ENCODE assay signal across 22 cellular contexts in the genomic region with DNA sequence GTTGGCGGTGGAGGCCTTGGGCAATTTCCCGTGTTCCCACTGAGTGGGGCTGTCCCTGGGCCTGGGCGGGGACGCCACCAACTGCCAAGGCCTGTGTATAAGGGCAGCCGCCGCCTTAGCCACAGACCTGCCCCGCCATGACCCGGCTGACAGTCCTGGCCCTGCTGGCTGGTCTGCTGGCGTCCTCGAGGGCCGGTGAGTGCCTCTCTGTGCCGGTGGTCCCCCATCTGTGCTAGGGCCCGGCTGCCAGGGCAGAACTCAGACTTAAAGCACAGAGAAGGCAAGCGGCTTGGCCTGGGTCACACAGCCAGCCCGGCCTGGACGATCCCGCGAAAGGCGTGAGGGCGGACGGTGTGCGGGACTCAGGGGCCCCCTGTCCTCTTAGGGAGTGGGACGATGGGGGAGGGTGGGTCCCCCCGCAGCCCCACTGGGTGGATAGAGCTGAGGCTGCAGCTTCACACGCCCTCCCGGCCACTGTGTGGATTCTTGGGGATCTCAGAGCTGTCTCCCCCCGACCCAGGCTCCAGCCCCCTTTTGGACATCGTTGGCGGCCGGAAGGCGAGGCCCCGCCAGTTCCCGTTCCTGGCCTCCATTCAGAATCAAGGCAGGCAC. TPM values are rescaled to one million over a fixed set of nuclear protein-coding genes. Genes with fewer than 3 reads are reported as not detected.
DNase-seq lines count a peak whose midpoint lies in the region; ATAC-seq, FAIRE-seq and TF ChIP-seq lines count a peak whose summit lies in the region.
"Had no signal": no experiment of that assay in that cellular context is flagged by ENCODE, and none has a peak within 500 bp of the region (broad histone marks: within the 10 kb centered on the region; RNA-seq: fewer than 3 reads in every experiment).

A gene with protein sequence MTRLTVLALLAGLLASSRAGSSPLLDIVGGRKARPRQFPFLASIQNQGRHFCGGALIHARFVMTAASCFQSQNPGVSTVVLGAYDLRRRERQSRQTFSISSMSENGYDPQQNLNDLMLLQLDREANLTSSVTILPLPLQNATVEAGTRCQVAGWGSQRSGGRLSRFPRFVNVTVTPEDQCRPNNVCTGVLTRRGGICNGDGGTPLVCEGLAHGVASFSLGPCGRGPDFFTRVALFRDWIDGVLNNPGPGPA (plus strand): TSS at position 128 of the 612 bp plus-strand sequence. CDS start 10 bp downstream, at position 138.

- H3K27ac ChIP-seq in HEK293 (ENCODE audit: extremely low read depth, low read depth, low read length) (no peak within 1 kb of the TSS), gastroesophageal sphincter (no peak within 1 kb of the TSS), spleen (peak within 1 kb of the TSS in 3 of 8 donors; percentile 24 to 31 (median 30))
- H3K27ac ChIP-seq: adrenal gland, esophagus squamous epithelium, psoas muscle, SK-N-MC, suprapubic skin had no signal

- no peak for TF ChIP-seq POLR2A in gastroesophageal sphincter (IDR thresholded peaks at IDR 0.05)
- no peak for TF ChIP-seq POLR2A in spleen (IDR thresholded peaks at IDR 0.05)
- no peak for TF ChIP-seq POLR2A in H54 (IDR thresholded peaks at IDR 0.05; ENCODE audit: low read depth, low read length)

- H3K36me3 ChIP-seq in HEK293 (ENCODE audit: control insufficient read depth in 2 of 2, insufficient read depth in 1 of 2, low read length in 2 of 2) (no peaks in the 10 kb centered on the region), gastroesophageal sphincter (no peaks in the 10 kb centered on the region), spleen (no peaks in the 10 kb centered on the region)
- H3K36me3 ChIP-seq: adrenal gland, esophagus squamous epithelium, suprapubic skin had no signal

- TF ChIP-seq CTCF in HEK293 (tag by site-specific recombination; IDR thresholded peaks at IDR 0.05) (no peak), gastroesophageal sphincter (IDR thresholded peaks at IDR 0.05) (no peak), spleen (IDR thresholded peaks at IDR 0.05 in 8 of 11, conservative IDR thresholded peaks at IDR 0.05 in 3 of 11) (no peak), omental fat pad (IDR thresholded peaks at IDR 0.05) (no peak)

- CTCF ChIA-PET in HEK293 (lab: Yijun Ruan, JAX), result interaction anchor here (0.8 kb wide), 1 partner anchor 58 kb away, joined by 3 read pairs; no protein-coding TSS in a partner anchor

- no peaks in the 10 kb centered on the region for H3K9me3 ChIP-seq in HEK293 (ENCODE audit: control insufficient read depth, insufficient read depth, low read depth, low read length)
- no peaks in the 10 kb centered on the region for H3K9me3 ChIP-seq in gastroesophageal sphincter
- H3K9me3 ChIP-seq in spleen, result no peaks in the 10 kb centered on the region
- H3K9me3 ChIP-seq: adrenal gland, esophagus squamous epithelium, psoas muscle, suprapubic skin had no signal

- POLR2A ChIA-PET in HEK293 (lab: Yijun Ruan, JAX), result interaction anchor here (0.6 kb wide), 1 partner anchor 23 kb away, joined by 4 read pairs; no protein-coding TSS in a partner anchor

- no peak for FAIRE-seq in H54 (lab: Jason Lieb, UNC)

- no peak for TF ChIP-seq EP300 in gastroesophageal sphincter (IDR thresholded peaks at IDR 0.05)

- H3K4me1 ChIP-seq in HEK293 (ENCODE audit: control insufficient read depth, insufficient read depth, low read length), result no peaks in the 10 kb centered on the region
- H3K4me1 ChIP-seq in gastroesophageal sphincter, result no peaks in the 10 kb centered on the region
- H3K4me1 ChIP-seq in spleen, result peaks cover 0 to 72% (median 16%) of the 10 kb centered on the region in 6 donors
- H3K4me1 ChIP-seq: adrenal gland, psoas muscle had no signal

- 10 to 75% methylated on average over 2 to 5 of the region's 33 CpGs for WGBS in gastroesophageal sphincter (ENCODE audit: low coverage in 1 of 2), 2 donors
- 33 to 60% (median 49%) methylated on average over 10 to 33 of the region's 33 CpGs for WGBS in spleen, 5 donors

- DNase-seq in NOMO-1 treated with DMSO at 0.1 percent for 48 hours (lab: John Stamatoyannopoulos, UW; ENCODE audit: unreplicated experiment) (peak; percentile 80), spleen (peak; percentile 81), NCI-H1105 treated with DMSO at 0.1 percent for 48 hours (lab: John Stamatoyannopoulos, UW) (no peak), omental fat pad (ENCODE audit: low spot score) (no peak), H54 (ENCODE audit: insufficient read length, low spot score) (no peak)
- DNase-seq: activated CD4-positive, CD25-positive, alpha-beta regulatory T cell treated with anti-CD3 and anti-CD28 coated beads, Interleukin-2, amount 50 U/mL, for 72 hours; caudate nucleus; effector CD4-positive, alpha-beta T cell; esophagus squamous epithelium; MM.1S; naive thymus-derived CD8-positive, alpha-beta T cell; NCI-H2029 treated with DMSO at 0.1 percent for 48 hours; T1000 had no signal

- intact Hi-C loops in spleen (cut with DNase I; ENCODE audit: low total_unique reads), result no loop called here

- H3K4me3 ChIP-seq in HEK293 (ENCODE audit: low read depth, low read length), result no peak within 1 kb of the TSS
- H3K4me3 ChIP-seq in gastroesophageal sphincter, result no peak within 1 kb of the TSS
- no peak within 1 kb of the TSS for H3K4me3 ChIP-seq in spleen
- H3K4me3 ChIP-seq: adrenal gland, esophagus squamous epithelium, psoas muscle, SK-N-MC, suprapubic skin had no signal

- ATAC-seq in gastroesophageal sphincter, result peak; percentile 31
- no peak for ATAC-seq in omental fat pad (ENCODE audit: low FRiP score)
- ATAC-seq: naive thymus-derived CD8-positive, alpha-beta T cell; psoas muscle had no signal

- H3K27me3 ChIP-seq in gastroesophageal sphincter, result peaks cover 74% of the 10 kb centered on the region
- H3K27me3 ChIP-seq in spleen (replicated peaks in 1 of 7), result peaks cover 0 to 58% (median 13%) of the 10 kb centered on the region in 7 donors

TF ChIP-seq in HEK293, 187 proteins besides CTCF, POLR2A, EP300 and RAD21:
- TF ChIP-seq ZNF660 (tag by site-specific recombination; IDR thresholded peaks at IDR 0.05) (no peak), ZNF768 (tag by site-specific recombination; IDR thresholded peaks at IDR 0.05) (0 out of 2 replicates have a peak, but pooled peaks have one; percentile 47), KLF16 (tag by site-specific recombination; IDR thresholded peaks at IDR 0.05) (no peak)

RNA-seq across cellular contexts. Expression of the gene that starts here (rescaled TPM):
- under 1 TPM in 1 of 4 donors, not detected in 3; 0.40 TPM for total RNA-seq in gastroesophageal sphincter
- 10 to 100 TPM in 3 of 7 donors, 1 to 10 TPM in 4; 3.1 to 69.7 (median 9.6) TPM for total RNA-seq in spleen
- polyA plus RNA-seq in spleen, result 1 to 10 TPM; 1.7 to 7.6 (median 4.2) TPM
- total RNA-seq in omental fat pad, result 1 to 10 TPM in 1 of 4 donors, not detected in 3; 1.1 TPM
- total RNA-seq: activated T-helper 2 cell treated with anti-CD3 and anti-CD28 coated beads, Interferon-gamma antibody, Interleukin-2, Interleukin-4, amounts not matched to agents 10 μg/mL and 5 μg/mL and 100 μg/mL, durations not matched to agents 14 hours and 24 hours and 36 hours; esophagus squamous epithelium; G401; lung microvascular endothelial cell had no signal
- polyA plus RNA-seq: naive thymus-derived CD8-positive, alpha-beta T cell; psoas muscle had no signal

Comparison
In these comparisons a context has a peak if more than half of its experiments do, and no peak if none do; other contexts are left out.
1. Peak in ATAC-seq in gastroesophageal sphincter; RNA of the gene not detected or under 1 TPM.
2. DNase-seq: peak in NOMO-1 treated with DMSO at 0.1 percent for 48 hours (single experiment) and spleen (single experiment); none in NCI-H1105 treated with DMSO at 0.1 percent for 48 hours (single experiment), omental fat pad (single experiment) and H54 (single experiment).